In the genomic region with DNA sequence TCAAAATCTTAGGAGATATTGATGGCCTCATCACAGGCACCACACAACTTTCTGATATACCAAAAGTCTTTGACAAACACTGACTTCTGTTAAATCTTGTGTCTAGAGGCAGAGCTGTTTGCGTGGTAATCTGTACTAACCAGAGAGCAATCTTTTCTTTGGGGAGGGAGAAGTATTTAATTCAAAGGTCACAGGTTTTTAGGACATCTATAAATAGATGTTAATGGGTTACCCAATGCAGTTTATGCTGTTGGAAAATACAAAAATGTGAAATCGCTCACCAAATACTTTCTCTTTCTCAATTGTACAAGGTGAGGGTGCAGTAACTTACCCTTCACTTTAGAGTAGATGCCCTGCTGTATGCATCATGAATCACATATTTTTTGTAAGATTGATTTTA, we compare ENCODE assay signal across 35 cellular contexts.
A peak's percentile ranks its signal among the peaks of the same experiment; 100 is the strongest.
DNase-seq lines count a peak whose midpoint lies in the region; ATAC-seq, FAIRE-seq and TF ChIP-seq lines count a peak whose summit lies in the region.
"Had no signal": no experiment of that assay in that cellular context is flagged by ENCODE, and none has a peak within 500 bp of the region (broad histone marks: within the 10 kb centered on the region; RNA-seq: fewer than 3 reads in every experiment).

No MANE protein-coding gene starts in this region.

- in situ Hi-C loops in HepG2 (cut with HindIII; ENCODE audit: extremely low pct_ligation_motif_present, low pct_unique_long_range_greater_than_20kb), result no loop called here

- TF ChIP-seq EP300 in HepG2 (IDR thresholded peaks at IDR 0.05; ENCODE audit: low read depth in 2 of 2, low read length in 2 of 2) (no peak), HepG2 (CRISPR knock-in tag; IDR thresholded peaks at IDR 0.05; ENCODE audit: borderline replicate concordance) (no peak)

- no peak overlapping the region for H3K27ac ChIP-seq in liver (ENCODE audit: low read depth in 1 of 2, low read length in 2 of 2)
- no peak overlapping the region for H3K27ac ChIP-seq in HepG2 (ENCODE audit: extremely low read length, insufficient read depth, low read length)
- no peak overlapping the region for H3K27ac ChIP-seq in right lobe of liver
- peak overlapping the region; percentile 25 for H3K27ac ChIP-seq in subcutaneous abdominal adipose tissue (ENCODE audit: low read depth, low read length)
- H3K27ac ChIP-seq in vagina, result no peak overlapping the region
- H3K27ac ChIP-seq in heart right ventricle, result no peak overlapping the region
- H3K27ac ChIP-seq: 22Rv1; A549; BLaER1; BLaER1 treated with 17β-estradiol and CSF1 and Interleukin-3, amounts not matched to agents 10 nM and 100 nM; C4-2B had no signal

- no peaks in the 10 kb centered on the region for H4K20me1 ChIP-seq in HepG2 (ENCODE audit: insufficient read depth, low read length)
- H4K20me1 ChIP-seq: BLaER1; BLaER1 treated with 17β-estradiol and CSF1 and Interleukin-3, amounts not matched to agents 10 nM and 100 nM had no signal

- no peaks in the 10 kb centered on the region for H3K36me3 ChIP-seq in liver (ENCODE audit: control insufficient read depth in 4 of 4, insufficient read depth in 3 of 4, low read depth in 1 of 4, low read length in 3 of 4)
- no peaks in the 10 kb centered on the region for H3K36me3 ChIP-seq in HepG2 (replicated peaks in 1 of 2; ENCODE audit: control insufficient read depth in 1 of 2, insufficient read depth in 2 of 2, low read length in 2 of 2)
- no peaks in the 10 kb centered on the region for H3K36me3 ChIP-seq in right lobe of liver
- H3K36me3 ChIP-seq in subcutaneous abdominal adipose tissue (ENCODE audit: control insufficient read depth in 5 of 5, insufficient read depth in 5 of 5, low read length in 5 of 5), result no peaks in the 10 kb centered on the region
- no peaks in the 10 kb centered on the region for H3K36me3 ChIP-seq in vagina
- no peaks in the 10 kb centered on the region for H3K36me3 ChIP-seq in heart right ventricle
- H3K36me3 ChIP-seq: BE2C; BLaER1; BLaER1 treated with 17β-estradiol and CSF1 and Interleukin-3, amounts not matched to agents 10 nM and 100 nM had no signal

- H3K4me3 ChIP-seq in liver (ENCODE audit: low read depth in 1 of 3, low read length in 3 of 3) (no peak overlapping the region), HepG2 (replicated peaks in 1 of 3; ENCODE audit: insufficient read depth in 1 of 3, low read depth in 2 of 3, low read length in 3 of 3) (no peak overlapping the region), right lobe of liver (no peak overlapping the region), subcutaneous abdominal adipose tissue (ENCODE audit: low read depth in 1 of 5, low read length in 5 of 5) (no peak overlapping the region), vagina (no peak overlapping the region), heart right ventricle (no peak overlapping the region)
- H3K4me3 ChIP-seq: A549; BLaER1; BLaER1 treated with 17β-estradiol and CSF1 and Interleukin-3, amounts not matched to agents 10 nM and 100 nM had no signal

- no peak for FAIRE-seq in HepG2 (lab: Jason Lieb, UNC)
- FAIRE-seq: A204.1, A549, D721Med had no signal

- no peak for TF ChIP-seq RAD21 in liver (IDR thresholded peaks at IDR 0.05)
- TF ChIP-seq RAD21 in HepG2 (CRISPR knock-in tag; IDR thresholded peaks at IDR 0.05), result no peak

- no peak overlapping the region for H3K4me2 ChIP-seq in HepG2 (ENCODE audit: low read depth, low read length)
- H3K4me2 ChIP-seq: A549; BLaER1; BLaER1 treated with 17β-estradiol and CSF1 and Interleukin-3, amounts not matched to agents 10 nM and 100 nM had no signal

- no peak for DNase-seq in HepG2 (ENCODE audit: low spot score)
- no peak for DNase-seq in left lobe of liver (ENCODE audit: low spot score)
- no peak for DNase-seq in right lobe of liver
- DNase-seq in retina, result no peak
- no peak for DNase-seq in vagina (ENCODE audit: extremely low spot score in 2 of 2)
- DNase-seq in heart right ventricle, result no peak
- DNase-seq: 8988T; ACHN; AML-193; BE2C; C1 segment of cervical spinal cord; Caco-2; Calu3; CD4-positive, alpha-beta memory T cell; CD4-positive, alpha-beta T cell; CD4-positive, CD25-positive, alpha-beta regulatory T cell; CD8-positive, alpha-beta memory T cell; CD8-positive, alpha-beta T cell; COR-L47; DMS 273 treated with DMSO at 0.1 percent for 48 hours; DMS153; DMS53; DMS79; DMS79 treated with DMSO at 0.1 percent for 48 hours; DND-41; EL had no signal

- H3K27me3 ChIP-seq in liver (ENCODE audit: control insufficient read depth in 4 of 4, insufficient read depth in 4 of 4, low read length in 3 of 4) (no peaks in the 10 kb centered on the region), HepG2 (ENCODE audit: control insufficient read depth in 1 of 2, insufficient read depth in 2 of 2, low read length in 2 of 2) (no peaks in the 10 kb centered on the region), right lobe of liver (no peaks in the 10 kb centered on the region), subcutaneous abdominal adipose tissue (ENCODE audit: control insufficient read depth in 5 of 5, insufficient read depth in 4 of 5, low read length in 5 of 5) (no peaks in the 10 kb centered on the region), vagina (no peaks in the 10 kb centered on the region), heart right ventricle (no peaks in the 10 kb centered on the region)
- H3K27me3 ChIP-seq: BE2C; BLaER1; BLaER1 treated with 17β-estradiol and CSF1 and Interleukin-3, amounts not matched to agents 10 nM and 100 nM had no signal

- no TSS peak for BruUV-seq in HepG2 (replicated peaks; lab: Mats Ljungman, UMichigan)

- ATAC-seq in HepG2, result no peak
- ATAC-seq in left lobe of liver, result peak; percentile 73
- peak; percentile 38 to 80 (median 56) for ATAC-seq in right lobe of liver
- ATAC-seq in heart right ventricle, result no peak
- ATAC-seq: A549; CD8-positive, alpha-beta T cell had no signal

- CTCF ChIA-PET in HepG2 (lab: Yijun Ruan, JAX; ENCODE audit: low intra/inter-chr PET ratio, low total read pairs), result no interaction called here

- TF ChIP-seq CTCF in liver (IDR thresholded peaks at IDR 0.05; ENCODE audit: low read depth, low read length, missing input control) (no peak), HepG2 (CRISPR knock-in tag; IDR thresholded peaks at IDR 0.05) (no peak), right lobe of liver (IDR thresholded peaks at IDR 0.05) (no peak), vagina (IDR thresholded peaks at IDR 0.05) (no peak), heart right ventricle (IDR thresholded peaks at IDR 0.05) (no peak)

- POLR2A ChIA-PET in HepG2 (lab: Yijun Ruan, JAX), result no interaction called here

- no peak overlapping the region for H2AFZ ChIP-seq in HepG2 (ENCODE audit: low read length)

- TF ChIP-seq POLR2A in HepG2 (IDR thresholded peaks at IDR 0.05; ENCODE audit: insufficient read depth in 1 of 2, low read depth in 2 of 2, low read length in 2 of 2), result no peak
- no peak for TF ChIP-seq POLR2A in right lobe of liver (IDR thresholded peaks at IDR 0.05)
- TF ChIP-seq POLR2A in vagina (IDR thresholded peaks at IDR 0.05), result no peak

- no peaks in the 10 kb centered on the region for H3K9me3 ChIP-seq in liver (ENCODE audit: control insufficient read depth in 4 of 4, low read length in 3 of 4)
- no peaks in the 10 kb centered on the region for H3K9me3 ChIP-seq in HepG2 (ENCODE audit: low read length)
- no peaks in the 10 kb centered on the region for H3K9me3 ChIP-seq in right lobe of liver
- H3K9me3 ChIP-seq in subcutaneous abdominal adipose tissue (ENCODE audit: control insufficient read depth in 5 of 5, low read length in 5 of 5), result no peaks in the 10 kb centered on the region
- H3K9me3 ChIP-seq in vagina, result no peaks in the 10 kb centered on the region
- H3K9me3 ChIP-seq in heart right ventricle, result peaks cover 0 to 6% (median 0%) of the 10 kb centered on the region in 11 donors
- H3K9me3 ChIP-seq: A549; BE2C; BLaER1; BLaER1 treated with 17β-estradiol and CSF1 and Interleukin-3, amounts not matched to agents 10 nM and 100 nM; Caco-2 had no signal

- H3K9ac ChIP-seq in liver (ENCODE audit: low read depth in 1 of 2, low read length in 2 of 2) (no peak overlapping the region), HepG2 (ENCODE audit: insufficient read depth, low read depth, low read length) (no peak overlapping the region), subcutaneous abdominal adipose tissue (ENCODE audit: low read length in 5 of 5) (no peak overlapping the region)
- H3K9ac ChIP-seq: BLaER1; BLaER1 treated with 17β-estradiol and CSF1 and Interleukin-3, amounts not matched to agents 10 nM and 100 nM had no signal

- WGBS in liver, result 37% methylated on average over 2 of the region's 2 CpGs
- 0% methylated on average over 2 of the region's 2 CpGs for WGBS in HepG2 (ENCODE audit: low lambda C conversion rate)
- WGBS in right lobe of liver (ENCODE audit: insufficient coverage, low coverage, low lambda C conversion rate, missing lambda C conversion rate), result 20% methylated on average over 2 of the region's 2 CpGs
- 82 to 93% methylated on average over 2 of the region's 2 CpGs for WGBS in heart right ventricle, 2 donors

- no peaks in the 10 kb centered on the region for H3K79me2 ChIP-seq in HepG2 (ENCODE audit: insufficient read depth, low read length)

- intact Hi-C loops in HepG2 (cut with micrococcal nuclease; ENCODE audit: unreplicated experiment), result no loop called here
- intact Hi-C loops in right lobe of liver (cut with DNase I), result no loop called here
- intact Hi-C loops in vagina (cut with DNase I), result no loop called here
- intact Hi-C loops in heart right ventricle (cut with DNase I), result no loop called here

- peaks cover 2 to 6% (median 3%) of the 10 kb centered on the region in 4 donors for H3K4me1 ChIP-seq in liver (ENCODE audit: control insufficient read depth in 4 of 4, insufficient read depth in 4 of 4, low read length in 3 of 4)
- no peaks in the 10 kb centered on the region for H3K4me1 ChIP-seq in HepG2 (ENCODE audit: insufficient read depth, low read length)
- H3K4me1 ChIP-seq in right lobe of liver, result peaks cover 0 to 1% (median 0%) of the 10 kb centered on the region in 4 donors
- H3K4me1 ChIP-seq in subcutaneous abdominal adipose tissue (ENCODE audit: control insufficient read depth in 5 of 5, insufficient read depth in 5 of 5, low read length in 5 of 5), result peaks cover 0 to 14% (median 7%) of the 10 kb centered on the region in 5 donors
- no peaks in the 10 kb centered on the region for H3K4me1 ChIP-seq in vagina
- H3K4me1 ChIP-seq in heart right ventricle, result no peaks in the 10 kb centered on the region
- H3K4me1 ChIP-seq: A549; BE2C; BLaER1; BLaER1 treated with 17β-estradiol and CSF1 and Interleukin-3, amounts not matched to agents 10 nM and 100 nM; Caco-2 had no signal

TF ChIP-seq in liver, 16 proteins besides CTCF, POLR2A, EP300 and RAD21 (continues in another document):
- TF ChIP-seq, protein P1, sequence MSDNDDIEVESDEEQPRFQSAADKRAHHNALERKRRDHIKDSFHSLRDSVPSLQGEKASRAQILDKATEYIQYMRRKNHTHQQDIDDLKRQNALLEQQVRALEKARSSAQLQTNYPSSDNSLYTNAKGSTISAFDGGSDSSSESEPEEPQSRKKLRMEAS (IDR thresholded peaks at IDR 0.05), result no peak
- TF ChIP-seq SP1 (IDR thresholded peaks at IDR 0.05) (peak; percentile 59), TAF1 (conservative IDR thresholded peaks at IDR 0.05) (no peak)

TF ChIP-seq in HepG2, 621 proteins besides CTCF, POLR2A, EP300 and RAD21 (continues in another document):
- TF ChIP-seq ZNF709 (CRISPR knock-in tag; IDR thresholded peaks at IDR 0.05), result no peak

Comparison
In these comparisons a context has a peak if more than half of its experiments do, and no peak if none do; other contexts are left out.
1. ATAC-seq: peak in left lobe of liver (single experiment) and right lobe of liver (4 of 4); none in HepG2 (single experiment) and heart right ventricle (0 of 8).